In genomic region chr2:182980115-182980514, GRCh38 we compare ENCODE assay signal across 1 cellular context.
TF ChIP-seq lines count a peak whose summit lies in the region.

No MANE protein-coding gene starts in this region.

TF ChIP-seq in GM23338, 12 proteins besides CTCF, POLR2A, EP300 and RAD21 (continued from another document):
- TF ChIP-seq, protein P1, sequence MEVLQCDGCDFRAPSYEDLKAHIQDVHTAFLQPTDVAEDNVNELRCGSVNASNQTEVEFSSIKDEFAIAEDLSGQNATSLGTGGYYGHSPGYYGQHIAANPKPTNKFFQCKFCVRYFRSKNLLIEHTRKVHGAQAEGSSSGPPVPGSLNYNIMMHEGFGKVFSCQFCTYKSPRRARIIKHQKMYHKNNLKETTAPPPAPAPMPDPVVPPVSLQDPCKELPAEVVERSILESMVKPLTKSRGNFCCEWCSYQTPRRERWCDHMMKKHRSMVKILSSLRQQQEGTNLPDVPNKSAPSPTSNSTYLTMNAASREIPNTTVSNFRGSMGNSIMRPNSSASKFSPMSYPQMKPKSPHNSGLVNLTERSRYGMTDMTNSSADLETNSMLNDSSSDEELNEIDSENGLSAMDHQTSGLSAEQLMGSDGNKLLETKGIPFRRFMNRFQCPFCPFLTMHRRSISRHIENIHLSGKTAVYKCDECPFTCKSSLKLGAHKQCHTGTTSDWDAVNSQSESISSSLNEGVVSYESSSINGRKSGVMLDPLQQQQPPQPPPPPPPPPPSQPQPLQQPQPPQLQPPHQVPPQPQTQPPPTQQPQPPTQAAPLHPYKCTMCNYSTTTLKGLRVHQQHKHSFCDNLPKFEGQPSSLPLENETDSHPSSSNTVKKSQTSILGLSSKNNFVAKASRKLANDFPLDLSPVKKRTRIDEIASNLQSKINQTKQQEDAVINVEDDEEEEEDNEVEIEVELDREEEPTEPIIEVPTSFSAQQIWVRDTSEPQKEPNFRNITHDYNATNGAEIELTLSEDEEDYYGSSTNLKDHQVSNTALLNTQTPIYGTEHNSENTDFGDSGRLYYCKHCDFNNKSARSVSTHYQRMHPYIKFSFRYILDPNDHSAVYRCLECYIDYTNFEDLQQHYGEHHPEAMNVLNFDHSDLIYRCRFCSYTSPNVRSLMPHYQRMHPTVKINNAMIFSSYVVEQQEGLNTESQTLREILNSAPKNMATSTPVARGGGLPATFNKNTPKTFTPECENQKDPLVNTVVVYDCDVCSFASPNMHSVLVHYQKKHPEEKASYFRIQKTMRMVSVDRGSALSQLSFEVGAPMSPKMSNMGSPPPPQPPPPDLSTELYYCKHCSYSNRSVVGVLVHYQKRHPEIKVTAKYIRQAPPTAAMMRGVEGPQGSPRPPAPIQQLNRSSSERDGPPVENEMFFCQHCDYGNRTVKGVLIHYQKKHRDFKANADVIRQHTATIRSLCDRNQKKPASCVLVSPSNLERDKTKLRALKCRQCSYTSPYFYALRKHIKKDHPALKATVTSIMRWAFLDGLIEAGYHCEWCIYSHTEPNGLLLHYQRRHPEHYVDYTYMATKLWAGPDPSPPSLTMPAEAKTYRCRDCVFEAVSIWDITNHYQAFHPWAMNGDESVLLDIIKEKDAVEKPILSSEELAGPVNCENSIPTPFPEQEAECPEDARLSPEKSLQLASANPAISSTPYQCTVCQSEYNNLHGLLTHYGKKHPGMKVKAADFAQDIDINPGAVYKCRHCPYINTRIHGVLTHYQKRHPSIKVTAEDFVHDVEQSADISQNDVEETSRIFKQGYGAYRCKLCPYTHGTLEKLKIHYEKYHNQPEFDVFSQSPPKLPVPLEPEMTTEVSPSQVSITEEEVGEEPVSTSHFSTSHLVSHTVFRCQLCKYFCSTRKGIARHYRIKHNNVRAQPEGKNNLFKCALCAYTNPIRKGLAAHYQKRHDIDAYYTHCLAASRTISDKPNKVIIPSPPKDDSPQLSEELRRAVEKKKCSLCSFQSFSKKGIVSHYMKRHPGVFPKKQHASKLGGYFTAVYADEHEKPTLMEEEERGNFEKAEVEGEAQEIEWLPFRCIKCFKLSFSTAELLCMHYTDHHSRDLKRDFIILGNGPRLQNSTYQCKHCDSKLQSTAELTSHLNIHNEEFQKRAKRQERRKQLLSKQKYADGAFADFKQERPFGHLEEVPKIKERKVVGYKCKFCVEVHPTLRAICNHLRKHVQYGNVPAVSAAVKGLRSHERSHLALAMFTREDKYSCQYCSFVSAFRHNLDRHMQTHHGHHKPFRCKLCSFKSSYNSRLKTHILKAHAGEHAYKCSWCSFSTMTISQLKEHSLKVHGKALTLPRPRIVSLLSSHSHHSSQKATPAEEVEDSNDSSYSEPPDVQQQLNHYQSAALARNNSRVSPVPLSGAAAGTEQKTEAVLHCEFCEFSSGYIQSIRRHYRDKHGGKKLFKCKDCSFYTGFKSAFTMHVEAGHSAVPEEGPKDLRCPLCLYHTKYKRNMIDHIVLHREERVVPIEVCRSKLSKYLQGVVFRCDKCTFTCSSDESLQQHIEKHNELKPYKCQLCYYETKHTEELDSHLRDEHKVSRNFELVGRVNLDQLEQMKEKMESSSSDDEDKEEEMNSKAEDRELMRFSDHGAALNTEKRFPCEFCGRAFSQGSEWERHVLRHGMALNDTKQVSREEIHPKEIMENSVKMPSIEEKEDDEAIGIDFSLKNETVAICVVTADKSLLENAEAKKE (CRISPR knock-in tag; IDR thresholded peaks at IDR 0.05) = no peak
- no peak for TF ChIP-seq ZNF114 (CRISPR knock-in tag; IDR thresholded peaks at IDR 0.05)
